In the genomic region with DNA sequence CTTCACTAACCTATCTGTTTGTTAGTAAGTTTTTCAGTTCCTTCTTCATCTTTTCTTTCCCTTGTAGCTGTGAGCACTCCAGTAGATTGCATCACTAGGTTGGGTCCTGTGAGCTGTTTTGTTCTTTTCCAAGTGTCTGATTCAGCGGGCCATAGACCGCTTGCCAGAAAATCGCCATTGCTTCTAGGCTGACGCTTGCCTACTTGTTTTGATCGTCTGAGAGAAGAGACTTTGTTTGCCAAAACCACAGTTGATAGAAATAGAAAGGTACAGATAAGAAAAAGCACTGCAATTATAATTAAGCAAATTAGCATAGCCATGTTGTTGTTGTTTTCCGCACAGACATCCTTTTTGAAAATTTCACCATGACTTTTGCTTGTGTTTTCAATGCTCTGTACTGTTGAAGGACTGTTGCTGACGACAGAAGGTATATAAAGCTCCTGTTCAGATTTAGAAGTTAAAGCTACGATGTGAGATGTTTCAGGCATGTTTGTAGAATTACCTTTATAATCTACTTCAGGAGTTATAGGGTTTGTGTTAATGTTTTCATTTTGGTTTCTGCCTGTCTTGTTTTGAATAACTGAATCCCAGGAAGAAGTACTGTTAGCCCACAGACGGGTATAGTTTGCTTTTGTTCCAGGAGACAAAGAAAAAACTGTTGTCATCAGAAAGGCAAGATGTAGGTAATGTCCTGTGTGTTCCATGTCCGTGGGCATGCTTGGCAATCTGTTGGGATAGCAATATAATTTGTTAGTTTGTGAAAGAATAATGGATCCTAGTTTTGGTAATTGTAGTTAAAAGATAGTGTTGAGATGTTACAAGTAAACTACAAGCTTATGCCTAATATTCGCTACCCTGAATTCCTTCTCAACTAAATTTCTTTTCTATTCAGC, we compare ENCODE assay signal across 8 cellular contexts. TPM values are rescaled to one million over a fixed set of nuclear protein-coding genes. Genes with fewer than 3 reads are reported as not detected.
A peak's percentile ranks its signal among the peaks of the same experiment; 100 is the strongest.
DNase-seq lines count a peak whose midpoint lies in the region; ATAC-seq and TF ChIP-seq lines count a peak whose summit lies in the region.

No MANE protein-coding gene starts in this region.

- no peak for TF ChIP-seq CTCF in NB4 (IDR thresholded peaks at IDR 0.05; ENCODE audit: low read depth, low read length)
- no peak for TF ChIP-seq CTCF in esophagus squamous epithelium (IDR thresholded peaks at IDR 0.05)
- no peak for TF ChIP-seq CTCF in WERI-Rb-1 (IDR thresholded peaks at IDR 0.05; ENCODE audit: low read depth, low read length)
- no peak for TF ChIP-seq CTCF in GM10248 (IDR thresholded peaks at IDR 0.05; ENCODE audit: control extremely low read depth, extremely low read depth, low read depth, missing control alignments)

- DNase-seq in NB4 (ENCODE audit: low read depth), result peak; percentile 90
- DNase-seq in activated T-cell treated with anti-CD3 and anti-CD28 coated beads for 4 hours, result peak; percentile 14
- DNase-seq in esophagus squamous epithelium (lab: John Stamatoyannopoulos, UW), result no peak
- peak; percentile 41 to 94 (median 69) for DNase-seq in posterior cingulate gyrus
- DNase-seq in WERI-Rb-1, result no peak
- no peak for DNase-seq in GM10248 (ENCODE audit: extremely low spot score)
- no peak for DNase-seq in GM19238 (ENCODE audit: insufficient read length, low spot score)

- H3K4me1 ChIP-seq in esophagus squamous epithelium, result peaks cover 0 to 13% (median 0%) of the 10 kb centered on the region in 3 donors

- peak overlapping the region; percentile 79 for H3K4me3 ChIP-seq in NB4 (ENCODE audit: low read depth, low read length)
- H3K4me3 ChIP-seq in esophagus squamous epithelium, result peak overlapping the region in 2 of 4 donors; percentile 32 to 45
- H3K4me3 ChIP-seq in WERI-Rb-1 (ENCODE audit: low read depth, low read length), result no peak overlapping the region

- CTCF ChIA-PET in GM10248 (lab: Yijun Ruan, JAX), result interaction anchor here (1.3 to 1.4 kb wide), 2 partner anchors 9 to 54 kb away, joined by 3 to 6 read pairs; no protein-coding TSS in a partner anchor

- TF ChIP-seq POLR2A in NB4 (IDR thresholded peaks at IDR 0.05; ENCODE audit: extremely low read depth, insufficient read length) (no peak), esophagus squamous epithelium (IDR thresholded peaks at IDR 0.05) (peak in 1 of 4 donors; percentile 59)

- no peaks in the 10 kb centered on the region for H3K36me3 ChIP-seq in esophagus squamous epithelium
- H3K36me3 ChIP-seq in WERI-Rb-1, result peaks cover 3% of the 10 kb centered on the region

- H3K9me3 ChIP-seq in esophagus squamous epithelium (no peaks in the 10 kb centered on the region), WERI-Rb-1 (ENCODE audit: severe bottlenecking) (no peaks in the 10 kb centered on the region)

- intact Hi-C loops in esophagus squamous epithelium (cut with DNase I) (no loop called here), posterior cingulate gyrus (cut with DNase I) (no loop called here)

- H3K27ac ChIP-seq in esophagus squamous epithelium (peak overlapping the region; percentile 48 to 82 (median 60)), WERI-Rb-1 (no peak overlapping the region)

- POLR2A ChIA-PET in GM10248 (lab: Yijun Ruan, JAX), result no interaction called here

- WGBS in esophagus squamous epithelium, 2 donors, result 48 to 54% methylated on average over 11 of the region's 11 CpGs

- H3K27me3 ChIP-seq in esophagus squamous epithelium (no peaks in the 10 kb centered on the region), WERI-Rb-1 (ENCODE audit: insufficient read depth, low read depth, severe bottlenecking) (no peaks in the 10 kb centered on the region)

- peak; percentile 53 for ATAC-seq in GM19395 (IDR thresholded peaks at IDR 0.05; ENCODE audit: unreplicated experiment)

RNA-seq across cellular contexts. Expression of a gene that starts 2.9 kb away (rescaled TPM):
- total RNA-seq in esophagus squamous epithelium, result 10 to 100 TPM in 1 of 4 donors, 1 to 10 TPM in 2, under 1 TPM in 1; 0.68 to 11.1 (median 3.3) TPM

RNA-seq across cellular contexts. Expression of a gene that starts 4.7 kb away (rescaled TPM):
- total RNA-seq in esophagus squamous epithelium, result 10 to 100 TPM in 1 of 4 donors, 1 to 10 TPM in 3; 1.7 to 13.4 (median 4.2) TPM

RNA-seq across cellular contexts. Expression of a gene that starts 21.5 kb away (rescaled TPM):
- total RNA-seq in esophagus squamous epithelium, result under 1 TPM in 1 of 4 donors, not detected in 3; 0.76 TPM

Comparison
In these comparisons a context has a peak if more than half of its experiments do, and no peak if none do; other contexts are left out.
1. DNase-seq: peak in NB4 (single experiment), activated T-cell treated with anti-CD3 and anti-CD28 coated beads for 4 hours (single experiment) and posterior cingulate gyrus (10 of 10); none in esophagus squamous epithelium (single experiment), WERI-Rb-1 (single experiment), GM10248 (single experiment) and GM19238 (single experiment).